In genomic region chr12:32418221-32418620, GRCh38 we compare ENCODE assay signal across 32 cellular contexts.
"Had no signal": no experiment of that assay in that cellular context is flagged by ENCODE, and none has a peak within 500 bp of the region (broad histone marks: within the 10 kb centered on the region; RNA-seq: fewer than 3 reads in every experiment).

No MANE protein-coding gene starts in this region.

- FAIRE-seq: islet of Langerhans, kidney, pancreas, urothelium cell line had no signal

- H3K27ac ChIP-seq: left lung, lower lobe of right lung, neural progenitor cell, pancreas, prostate gland, skin epidermis, stomach, suprapubic skin, tibial nerve, upper lobe of left lung had no signal

- H3K9ac ChIP-seq: neural progenitor cell had no signal

- H3K4me3 ChIP-seq: left lung, lower lobe of right lung, neural progenitor cell, pancreas, prostate gland, skin epidermis, stomach, suprapubic skin, tibial nerve, upper lobe of left lung had no signal

- DNase-seq: hypothalamus; immature natural killer cell; kidney; left colon; left lung; lower lobe of right lung; mammary epithelial cell; mesenchymal stem cell; naive B cell; natural killer cell; nephron progenitor cell; pancreas; posterior cingulate gyrus; retina; right cardiac atrium; stimulated activated CD4-positive, alpha-beta T cell treated with anti-CD3 and anti-CD28 coated beads, Interleukin-12 subunit alpha, Interleukin-12 subunit beta, amount 100 ng/mL, for 4 hours; stimulated activated CD4-positive, alpha-beta T cell treated with anti-CD3 and anti-CD28 coated beads, Interleukin-15, amount 100 ng/mL, for 24 hours; stimulated activated CD4-positive, alpha-beta T cell treated with anti-CD3 and anti-CD28 coated beads, Interleukin-2, amount 100 ng/mL, for 24 hours; stimulated activated CD4-positive, alpha-beta T cell treated with anti-CD3 and anti-CD28 coated beads, Interleukin-4, amount 100 ng/mL, for 1 hour; stimulated activated naive B cell treated with anti-CD40 and anti-IgM and Interleukin-4, amounts not matched to agents 10 μg/mL and 1 μg/mL and 100 μg/mL, for 72 hours; stimulated activated naive CD8-positive, alpha-beta T cell treated with anti-CD3 and anti-CD28 coated beads, Interleukin-15, Interleukin-2, amounts not matched to agents 100 U/mL and 50 U/mL, for 24 hours; stomach; upper lobe of left lung had no signal

- H3K9me3 Mint-ChIP-seq: immature natural killer cell; mesothelial cell of epicardium; naive B cell; natural killer cell; stimulated activated naive B cell treated with anti-CD40 and anti-IgM and Interleukin-4, amounts not matched to agents 10 μg/mL and 1 μg/mL and 100 μg/mL, for 72 hours had no signal

- H3K27me3 Mint-ChIP-seq: stimulated activated naive B cell treated with anti-CD40 and anti-IgM and Interleukin-4, amounts not matched to agents 10 μg/mL and 1 μg/mL and 100 μg/mL, for 72 hours had no signal

- H3K27ac Mint-ChIP-seq: immature natural killer cell; mesothelial cell of epicardium; naive B cell; natural killer cell; nephron progenitor cell; neural progenitor cell; stimulated activated naive B cell treated with anti-CD40 and anti-IgM and Interleukin-4, amounts not matched to agents 10 μg/mL and 1 μg/mL and 100 μg/mL, for 72 hours had no signal

- H3K4me1 ChIP-seq: prostate gland had no signal

- ATAC-seq: natural killer cell; sciatic nerve; stimulated activated naive B cell treated with anti-CD40 and anti-IgM and Interleukin-4, amounts not matched to agents 10 μg/mL and 1 μg/mL and 100 μg/mL, for 72 hours; stimulated activated naive CD8-positive, alpha-beta T cell treated with anti-CD3 and anti-CD28 coated beads, Interleukin-15, Interleukin-2, amounts not matched to agents 100 U/mL and 50 U/mL, for 24 hours had no signal

- H2AFZ ChIP-seq: neural progenitor cell had no signal

- H3K4me3 Mint-ChIP-seq: immature natural killer cell; mesothelial cell of epicardium; natural killer cell; nephron progenitor cell; neural progenitor cell; stimulated activated naive B cell treated with anti-CD40 and anti-IgM and Interleukin-4, amounts not matched to agents 10 μg/mL and 1 μg/mL and 100 μg/mL, for 72 hours had no signal

- H3K27me3 ChIP-seq: left lung, neural progenitor cell, pancreas, stomach, suprapubic skin, tibial nerve, upper lobe of left lung had no signal

- H3K36me3 ChIP-seq: left lung, lower lobe of right lung, neural progenitor cell, pancreas, prostate gland, stomach, suprapubic skin, upper lobe of left lung had no signal

- H3K36me3 Mint-ChIP-seq: immature natural killer cell; naive B cell; natural killer cell; neural progenitor cell; stimulated activated naive B cell treated with anti-CD40 and anti-IgM and Interleukin-4, amounts not matched to agents 10 μg/mL and 1 μg/mL and 100 μg/mL, for 72 hours had no signal

- H3K4me1 Mint-ChIP-seq: immature natural killer cell, naive B cell, natural killer cell had no signal

- H3K9me3 ChIP-seq: left lung, lower lobe of right lung, pancreas, prostate gland, stomach, suprapubic skin, tibial nerve, upper lobe of left lung had no signal

- H3K4me2 ChIP-seq: neural progenitor cell had no signal
